Comparison of ENCODE assay signal across 8 cellular contexts in genomic region chr3:51983578-51984268, GRCh38. TPM values are rescaled to one million over a fixed set of nuclear protein-coding genes. Genes with fewer than 3 reads are reported as not detected.
A peak's percentile ranks its signal among the peaks of the same experiment; 100 is the strongest.
DNase-seq lines count a peak whose midpoint lies in the region; ATAC-seq and TF ChIP-seq lines count a peak whose summit lies in the region.

No MANE protein-coding gene starts in this region.

- peak overlapping the region; percentile 79 for H3K9ac ChIP-seq in KMS-11
- peak overlapping the region; percentile 74 to 80 for H3K9ac ChIP-seq in mucosa of rectum (ENCODE audit: low read depth in 1 of 2, low read length in 2 of 2)

- peak overlapping the region; percentile 96 for H3K27ac Mint-ChIP-seq in chondrocyte (ENCODE audit: unreplicated experiment)

- H3K9me3 Mint-ChIP-seq in chondrocyte (ENCODE audit: low read depth): no peaks in the 10 kb centered on the region

- no peaks in the 10 kb centered on the region for H3K36me3 Mint-ChIP-seq in chondrocyte (ENCODE audit: low read depth)

- H3K4me1 ChIP-seq in KMS-11 (ENCODE audit: low read depth, poor library complexity, severe bottlenecking): peaks cover 4% of the 10 kb centered on the region
- peaks cover 44 to 45% of the 10 kb centered on the region in 2 donors for H3K4me1 ChIP-seq in mucosa of rectum (ENCODE audit: control insufficient read depth in 2 of 2, insufficient read depth in 2 of 2, low read length in 2 of 2)

- H2AFZ ChIP-seq in KMS-11 (ENCODE audit: low read depth): peak overlapping the region; percentile 58; the same call in 1 of the 2 replicates

- no peaks in the 10 kb centered on the region for H3K9me3 ChIP-seq in mucosa of rectum (ENCODE audit: control insufficient read depth in 2 of 2, low read length in 2 of 2)

- no peaks in the 10 kb centered on the region for H3K79me2 ChIP-seq in KMS-11 (ENCODE audit: insufficient read depth, low read depth)

- peak overlapping the region; percentile 99 for H3K27ac ChIP-seq in 22Rv1
- peak overlapping the region; percentile 73 for H3K27ac ChIP-seq in KMS-11
- H3K27ac ChIP-seq in mucosa of rectum (ENCODE audit: low read depth in 2 of 2, low read length in 2 of 2): peak overlapping the region; percentile 97 to 100

- H3K4me2 ChIP-seq in KMS-11: peak overlapping the region; percentile 94; the same call in 1 of the 2 replicates

- H3K4me3 Mint-ChIP-seq in chondrocyte (ENCODE audit: unreplicated experiment): peak overlapping the region; percentile 88

- DNase-seq in chondrocyte (ENCODE audit: low spot score) (no peak), NCI-H1105 (lab: John Stamatoyannopoulos, UW) (no peak)
- DNase-seq in activated effector memory CD4-positive, alpha-beta T cell treated with anti-CD3 and anti-CD28 coated beads, Interleukin-2, amount 50 U/mL, for 16 hours: no peak
- no peak for DNase-seq in stimulated activated CD4-positive, alpha-beta T cell treated with anti-CD3 and anti-CD28 coated beads, Interleukin-2, amount 100 ng/mL, for 48 hours

- H3K36me3 ChIP-seq in KMS-11 (ENCODE audit: insufficient read depth) (no peaks in the 10 kb centered on the region), mucosa of rectum (ENCODE audit: control insufficient read depth in 2 of 2, insufficient read depth in 2 of 2, low read length in 2 of 2) (peaks cover 0 to 1% of the 10 kb centered on the region in 2 donors)

- no peaks in the 10 kb centered on the region for H3K27me3 Mint-ChIP-seq in chondrocyte (ENCODE audit: low read depth)

- TF ChIP-seq CTCF in 22Rv1 (IDR thresholded peaks at IDR 0.05) (no peak), KMS-11 (conservative IDR thresholded peaks at IDR 0.05; ENCODE audit: low read depth, low read length) (no peak), chondrocyte (IDR thresholded peaks at IDR 0.05) (no peak)

- H3K4me1 Mint-ChIP-seq in chondrocyte (ENCODE audit: low read depth): peaks cover 25% of the 10 kb centered on the region

- no peak for ATAC-seq in GM18868 (IDR thresholded peaks at IDR 0.05; ENCODE audit: unreplicated experiment)

- no peaks in the 10 kb centered on the region for H4K20me1 ChIP-seq in KMS-11 (ENCODE audit: insufficient read depth)

- peak overlapping the region; percentile 68 for H3K4me3 ChIP-seq in KMS-11 (IDR thresholded peaks at IDR 0.05; ENCODE audit: insufficient read depth, low read depth, low read length)
- H3K4me3 ChIP-seq in mucosa of rectum (ENCODE audit: low read length in 2 of 2): peak overlapping the region; percentile 64 to 95

- H3K27me3 ChIP-seq in KMS-11 (ENCODE audit: insufficient read depth, low read depth): no peaks in the 10 kb centered on the region
- H3K27me3 ChIP-seq in mucosa of rectum (ENCODE audit: control insufficient read depth in 2 of 2, insufficient read depth in 2 of 2, low read length in 2 of 2): no peaks in the 10 kb centered on the region

RNA-seq across cellular contexts. Expression of gene ACY1, which starts 0.4 kb away (rescaled TPM):
- total RNA-seq in chondrocyte: 21.1 to 24.5 TPM (median 21.7 TPM) in 3 replicates

RNA-seq across cellular contexts. Expression of gene ABHD14A, which starts 8.9 kb away (rescaled TPM):
- total RNA-seq in chondrocyte: 10.0 to 19.4 TPM (median 10.2 TPM) in 3 replicates

RNA-seq across cellular contexts. Expression of gene ABHD14B, which starts 9.9 kb away (rescaled TPM):
- total RNA-seq in chondrocyte: 24.3 to 38.0 TPM (median 25.7 TPM) in 3 replicates

RNA-seq across cellular contexts. Expression of gene RPL29, which starts 12.0 kb away (rescaled TPM):
- total RNA-seq in chondrocyte: 610 to 772 TPM (median 621 TPM) in 3 replicates

RNA-seq across cellular contexts. Expression of gene PCBP4, which starts 16.5 kb away (rescaled TPM):
- total RNA-seq in chondrocyte: 35.5 to 63.8 TPM (median 55.7 TPM) in 3 replicates
